Comparison of ENCODE assay signal across 11 cellular contexts in genomic region chr1:9849691-9850441, GRCh38. TPM values are rescaled to one million over a fixed set of nuclear protein-coding genes. Genes with fewer than 3 reads are reported as not detected.
DNase-seq lines count a peak whose midpoint lies in the region; ATAC-seq, FAIRE-seq and TF ChIP-seq lines count a peak whose summit lies in the region.
"Had no signal": no experiment of that assay in that cellular context is flagged by ENCODE, and none has a peak within 500 bp of the region (broad histone marks: within the 10 kb centered on the region; RNA-seq: fewer than 3 reads in every experiment).

No MANE protein-coding gene starts in this region.

- no peak overlapping the region for H3K4me3 ChIP-seq in Caco-2 (ENCODE audit: low read depth, low read length)
- H3K4me3 ChIP-seq: suprapubic skin had no signal

- no peak for TF ChIP-seq POLR2A in GM12892 (IDR thresholded peaks at IDR 0.05; ENCODE audit: low read depth, low read length)

- no peak overlapping the region for H3K4me3 Mint-ChIP-seq in Caco-2 (ENCODE audit: unreplicated experiment)

- H3K36me3 Mint-ChIP-seq in Caco-2 (ENCODE audit: insufficient read depth, unreplicated experiment), result no peaks in the 10 kb centered on the region

- no TSS peak for BruUV-seq in Caco-2 (replicated peaks; lab: Mats Ljungman, UMichigan)

- no peak for FAIRE-seq in GM12892 (lab: Jason Lieb, UNC)
- FAIRE-seq: frontal cortex had no signal

- no peak for ATAC-seq in HG03039 (IDR thresholded peaks at IDR 0.05; ENCODE audit: unreplicated experiment)

- POLR2A ChIA-PET in Caco-2 (lab: Charles Lee), result interaction anchor here (0.7 kb wide), 1 partner anchor 41 kb away, joined by 4 read pairs; no protein-coding TSS in a partner anchor

- H3K4me1 ChIP-seq in Caco-2, result no peaks in the 10 kb centered on the region

- CTCF ChIA-PET in Caco-2 (lab: Charles Lee), result no interaction called here

- no peaks in the 10 kb centered on the region for H3K36me3 ChIP-seq in Caco-2 (ENCODE audit: control insufficient read depth, insufficient read depth, low read length)

- no peaks in the 10 kb centered on the region for H3K4me1 Mint-ChIP-seq in Caco-2 (ENCODE audit: low read depth, unreplicated experiment)

- intact Hi-C loops in Caco-2 (cut with micrococcal nuclease; ENCODE audit: unreplicated experiment), result no loop called here

- no peaks in the 10 kb centered on the region for H3K9me3 ChIP-seq in Caco-2
- H3K9me3 ChIP-seq: suprapubic skin had no signal

- no peak overlapping the region for H3K27ac Mint-ChIP-seq in Caco-2 (ENCODE audit: unreplicated experiment)

- DNase-seq in CD1c-positive myeloid dendritic cell (ENCODE audit: extremely low spot score) (peak; percentile 24), GM12892 (ENCODE audit: insufficient read length) (peak; percentile 57), NCI-H510A treated with DMSO at 0.1 percent for 48 hours (lab: John Stamatoyannopoulos, UW) (peak; percentile 97), cerebellum (ENCODE audit: low spot score) (peak; percentile 86), Caco-2 (no peak)
- DNase-seq in central memory CD4-positive, alpha-beta T cell, result no peak
- no peak for DNase-seq in effector CD8-positive, alpha-beta T cell (lab: John Stamatoyannopoulos, UW)
- DNase-seq: NCI-H446 had no signal

- H3K27me3 Mint-ChIP-seq in Caco-2 (ENCODE audit: insufficient read depth, unreplicated experiment), result no peaks in the 10 kb centered on the region

- no peaks in the 10 kb centered on the region for H3K27me3 ChIP-seq in Caco-2 (replicated peaks; ENCODE audit: control insufficient read depth, insufficient read depth, low read length)
- H3K27me3 ChIP-seq: suprapubic skin had no signal

- TF ChIP-seq CTCF in Caco-2 (IDR thresholded peaks at IDR 0.05; ENCODE audit: insufficient read depth in 1 of 2, low read depth in 1 of 2, low read length in 1 of 2, severe bottlenecking in 1 of 2, unreplicated experiment in 1 of 2), result no peak

- no peaks in the 10 kb centered on the region for H3K9me3 Mint-ChIP-seq in Caco-2 (ENCODE audit: unreplicated experiment)

RNA-seq across cellular contexts. Expression of gene CLSTN1, which starts 26.1 kb away (rescaled TPM):
- 17.4 TPM for polyA plus RNA-seq in GM12892 (2012; ENCODE audit: missing spikeins)
- total RNA-seq in cerebellum, result 94.4 TPM
- total RNA-seq in Caco-2 (2022), result 89.2 and 102 TPM in 2 replicates

Comparison
In these comparisons a context has a peak if more than half of its experiments do, and no peak if none do; other contexts are left out.
1. DNase-seq: peak in CD1c-positive myeloid dendritic cell (single experiment), GM12892 (single experiment), NCI-H510A treated with DMSO at 0.1 percent for 48 hours (single experiment) and cerebellum (single experiment); none in central memory CD4-positive, alpha-beta T cell (single experiment), Caco-2 (0 of 2) and effector CD8-positive, alpha-beta T cell (single experiment).